Comparison of ENCODE assay signal across 17 cellular contexts in the genomic region with DNA sequence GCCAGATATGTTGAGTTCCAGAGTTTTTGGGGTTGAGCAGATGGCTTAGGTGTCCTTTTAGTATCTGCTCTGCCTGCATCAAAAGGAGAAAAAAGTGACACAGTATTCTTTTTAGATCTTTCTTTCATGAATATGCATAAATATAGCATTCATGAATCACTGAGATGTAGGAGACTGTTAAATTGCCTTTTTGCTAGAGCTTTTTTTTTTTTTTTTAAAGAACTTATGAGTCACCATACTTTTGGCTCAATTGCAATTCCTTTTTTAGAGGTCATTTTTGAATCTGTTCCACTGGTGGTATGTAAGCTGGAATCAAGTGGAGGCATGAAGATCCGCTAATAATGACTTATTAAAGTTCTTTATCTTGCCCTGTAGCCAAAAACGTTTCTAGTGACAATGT.
DNase-seq lines count a peak whose midpoint lies in the region; ATAC-seq and TF ChIP-seq lines count a peak whose summit lies in the region.
"Had no signal": no experiment of that assay in that cellular context is flagged by ENCODE, and none has a peak within 500 bp of the region (broad histone marks: within the 10 kb centered on the region; RNA-seq: fewer than 3 reads in every experiment).

No MANE protein-coding gene starts in this region.

- TF ChIP-seq POLR2A in body of pancreas (IDR thresholded peaks at IDR 0.05) = no peak

- ATAC-seq in thoracic aorta (ENCODE audit: insufficient number of reproducible peaks, low FRiP score, low read depth) (no peak), GM19463 (IDR thresholded peaks at IDR 0.05; ENCODE audit: unreplicated experiment) (no peak), body of pancreas (no peak)
- ATAC-seq: T-helper 17 cell had no signal

- H3K27me3 ChIP-seq in thoracic aorta (replicated peaks; ENCODE audit: insufficient read depth) = no peaks in the 10 kb centered on the region
- no peaks in the 10 kb centered on the region for H3K27me3 ChIP-seq in body of pancreas
- H3K27me3 ChIP-seq: spleen had no signal

- H3K4me3 ChIP-seq in astrocyte of the cerebellum (ENCODE audit: low read depth, low read length) (no peak overlapping the region), thoracic aorta (peak overlapping the region; percentile 29), body of pancreas (no peak overlapping the region)
- H3K4me3 ChIP-seq: PC-9, spleen had no signal

- intact Hi-C loops in body of pancreas (cut with DNase I) = no loop called here

- H3K9me3 ChIP-seq in thoracic aorta (no peaks in the 10 kb centered on the region), body of pancreas (no peaks in the 10 kb centered on the region)
- H3K9me3 ChIP-seq: spleen had no signal

- in situ Hi-C loops in astrocyte of the cerebellum (cut with HindIII; ENCODE audit: low sequenced_read_pairs) = no loop called here

- TF ChIP-seq CTCF in astrocyte of the cerebellum (IDR thresholded peaks at IDR 0.05; ENCODE audit: low read depth, low read length, missing control alignments) (no peak), thoracic aorta (IDR thresholded peaks at IDR 0.05) (no peak), body of pancreas (IDR thresholded peaks at IDR 0.05) (no peak)

- peaks cover 0 to 28% of the 10 kb centered on the region in 2 donors for H3K4me1 ChIP-seq in thoracic aorta (ENCODE audit: control insufficient read depth in 1 of 2, low read depth in 2 of 2)
- H3K4me1 ChIP-seq in body of pancreas = no peaks in the 10 kb centered on the region
- H3K4me1 ChIP-seq: spleen had no signal

- WGBS in body of pancreas, 2 donors = 38 to 61% methylated on average over 2 of the region's 2 CpGs

- H3K27ac ChIP-seq in thoracic aorta (peak overlapping the region; percentile 40 to 45), body of pancreas (no peak overlapping the region)
- H3K27ac ChIP-seq: PC-9, spleen had no signal

- peak; percentile 77 for DNase-seq in HCEC 1CT
- DNase-seq in astrocyte of the cerebellum (ENCODE audit: low read depth) = peak; percentile 80
- peak; percentile 1 for DNase-seq in glomerular visceral epithelial cell (ENCODE audit: extremely low spot score)
- DNase-seq in thoracic aorta (ENCODE audit: low spot score) = no peak
- no peak for DNase-seq in activated CD8-positive, alpha-beta memory T cell treated with anti-CD3 and anti-CD28 coated beads, Interleukin-2, amount 50 U/mL, for 4 hours
- DNase-seq in body of pancreas = no peak
- DNase-seq: activated CD4-positive, alpha-beta T cell treated with anti-CD3 and anti-CD28 coated beads, Interleukin-2, amount 50 U/mL, for 4 hours; activated gamma-delta T cell treated with Interleukin-2 at 50 U/mL for 16 hours; Calu3; cortex of kidney; head of caudate nucleus; NCI-H1105; NCI-H510A; PC-9; spleen; T-helper 17 cell had no signal

- H3K36me3 ChIP-seq in thoracic aorta (no peaks in the 10 kb centered on the region), body of pancreas (replicated peaks in 1 of 2; ENCODE audit: insufficient read depth in 1 of 2, low read depth in 2 of 2) (no peaks in the 10 kb centered on the region)
- H3K36me3 ChIP-seq: spleen had no signal

Comparison
In these comparisons a context has a peak if more than half of its experiments do, and no peak if none do; other contexts are left out.
1. DNase-seq: peak in HCEC 1CT (single experiment), astrocyte of the cerebellum (single experiment) and glomerular visceral epithelial cell (single experiment); none in thoracic aorta (single experiment), activated CD8-positive, alpha-beta memory T cell treated with anti-CD3 and anti-CD28 coated beads, Interleukin-2, amount 50 U/mL, for 4 hours (single experiment) and body of pancreas (0 of 4).
2. H3K27ac ChIP-seq: peak in thoracic aorta (2 of 2); none in body of pancreas (0 of 4).